In genomic region chr11:101912823-101913284, GRCh38 we compare ENCODE assay signal across 1 cellular context.
TF ChIP-seq lines count a peak whose summit lies in the region.

No MANE protein-coding gene starts in this region.

TF ChIP-seq in HepG2, 621 proteins besides CTCF, POLR2A, EP300 and RAD21 (continued from another document):
- TF ChIP-seq MTERF4 (CRISPR knock-in tag; IDR thresholded peaks at IDR 0.05), result no peak
- peak; percentile 69 for TF ChIP-seq SOX5 (CRISPR knock-in tag; IDR thresholded peaks at IDR 0.05; ENCODE audit: borderline replicate concordance)
- TF ChIP-seq, protein P1, sequence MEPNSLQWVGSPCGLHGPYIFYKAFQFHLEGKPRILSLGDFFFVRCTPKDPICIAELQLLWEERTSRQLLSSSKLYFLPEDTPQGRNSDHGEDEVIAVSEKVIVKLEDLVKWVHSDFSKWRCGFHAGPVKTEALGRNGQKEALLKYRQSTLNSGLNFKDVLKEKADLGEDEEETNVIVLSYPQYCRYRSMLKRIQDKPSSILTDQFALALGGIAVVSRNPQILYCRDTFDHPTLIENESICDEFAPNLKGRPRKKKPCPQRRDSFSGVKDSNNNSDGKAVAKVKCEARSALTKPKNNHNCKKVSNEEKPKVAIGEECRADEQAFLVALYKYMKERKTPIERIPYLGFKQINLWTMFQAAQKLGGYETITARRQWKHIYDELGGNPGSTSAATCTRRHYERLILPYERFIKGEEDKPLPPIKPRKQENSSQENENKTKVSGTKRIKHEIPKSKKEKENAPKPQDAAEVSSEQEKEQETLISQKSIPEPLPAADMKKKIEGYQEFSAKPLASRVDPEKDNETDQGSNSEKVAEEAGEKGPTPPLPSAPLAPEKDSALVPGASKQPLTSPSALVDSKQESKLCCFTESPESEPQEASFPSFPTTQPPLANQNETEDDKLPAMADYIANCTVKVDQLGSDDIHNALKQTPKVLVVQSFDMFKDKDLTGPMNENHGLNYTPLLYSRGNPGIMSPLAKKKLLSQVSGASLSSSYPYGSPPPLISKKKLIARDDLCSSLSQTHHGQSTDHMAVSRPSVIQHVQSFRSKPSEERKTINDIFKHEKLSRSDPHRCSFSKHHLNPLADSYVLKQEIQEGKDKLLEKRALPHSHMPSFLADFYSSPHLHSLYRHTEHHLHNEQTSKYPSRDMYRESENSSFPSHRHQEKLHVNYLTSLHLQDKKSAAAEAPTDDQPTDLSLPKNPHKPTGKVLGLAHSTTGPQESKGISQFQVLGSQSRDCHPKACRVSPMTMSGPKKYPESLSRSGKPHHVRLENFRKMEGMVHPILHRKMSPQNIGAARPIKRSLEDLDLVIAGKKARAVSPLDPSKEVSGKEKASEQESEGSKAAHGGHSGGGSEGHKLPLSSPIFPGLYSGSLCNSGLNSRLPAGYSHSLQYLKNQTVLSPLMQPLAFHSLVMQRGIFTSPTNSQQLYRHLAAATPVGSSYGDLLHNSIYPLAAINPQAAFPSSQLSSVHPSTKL (CRISPR knock-in tag; IDR thresholded peaks at IDR 0.05), result peak; percentile 51; the same call in 1 of the 2 replicates
- TF ChIP-seq ZKSCAN1 (IDR thresholded peaks at IDR 0.05; ENCODE audit: low read length), result no peak
- no peak for TF ChIP-seq HOXA9 (CRISPR knock-in tag; IDR thresholded peaks at IDR 0.05; ENCODE audit: borderline replicate concordance)
- 0 out of 2 replicates have a peak, but pooled peaks have one; percentile 17 for TF ChIP-seq NCOA2 (CRISPR knock-in tag; IDR thresholded peaks at IDR 0.05)
- TF ChIP-seq STAG1 (CRISPR knock-in tag; IDR thresholded peaks at IDR 0.05), result peak; percentile 42; the same call in 1 of the 2 replicates
- no peak for TF ChIP-seq ZFP36 (IDR thresholded peaks at IDR 0.05; ENCODE audit: borderline replicate concordance, low read depth, low read length, partially characterized antibody)
- peak; percentile 72 for TF ChIP-seq MIXL1 (CRISPR knock-in tag; IDR thresholded peaks at IDR 0.05)
TF ChIP-seq in HepG2: peak in this region for 29.
